ENCODE assay signal across 8 cellular contexts in genomic region chr4:105637409-105638258, GRCh38.
A peak's percentile ranks its signal among the peaks of the same experiment; 100 is the strongest.
DNase-seq lines count a peak whose midpoint lies in the region; ATAC-seq, FAIRE-seq and TF ChIP-seq lines count a peak whose summit lies in the region.
"Had no signal": no experiment of that assay in that cellular context is flagged by ENCODE, and none has a peak within 500 bp of the region (broad histone marks: within the 10 kb centered on the region; RNA-seq: fewer than 3 reads in every experiment).

No MANE protein-coding gene starts in this region.

- no peaks in the 10 kb centered on the region for H3K27me3 Mint-ChIP-seq in astrocyte (ENCODE audit: low read depth, unreplicated experiment)

- no peak for TF ChIP-seq CTCF in astrocyte (IDR thresholded peaks at IDR 0.05; ENCODE audit: insufficient read depth, low read depth, low read length)
- no peak for TF ChIP-seq CTCF in liver (IDR thresholded peaks at IDR 0.05; ENCODE audit: low read depth, low read length, missing input control)

- no peak overlapping the region for H2AFZ ChIP-seq in astrocyte (ENCODE audit: low read depth, low read length)

- no peak overlapping the region for H3K9ac ChIP-seq in astrocyte (ENCODE audit: low read length)
- H3K9ac ChIP-seq in liver (ENCODE audit: low read depth in 1 of 2, low read length in 2 of 2) = no peak overlapping the region

- TF ChIP-seq RAD21 in liver (IDR thresholded peaks at IDR 0.05) = no peak

- H3K27ac ChIP-seq in astrocyte (ENCODE audit: low read depth, low read length) (no peak overlapping the region), liver (ENCODE audit: low read depth in 1 of 2, low read length in 2 of 2) (no peak overlapping the region)

- peaks cover 8% of the 10 kb centered on the region for H3K4me1 Mint-ChIP-seq in astrocyte (ENCODE audit: low read depth, unreplicated experiment)

- H3K27ac Mint-ChIP-seq in astrocyte (ENCODE audit: unreplicated experiment) = no peak overlapping the region
- H3K27ac Mint-ChIP-seq: T-helper 1 cell treated with Interleukin-12 subunit alpha and Interleukin-12 subunit beta and Interleukin-4 antibody, amounts not matched to agents 30 μg/mL and 1 μg/mL, for 36 hours had no signal

- no peaks in the 10 kb centered on the region for H3K27me3 ChIP-seq in astrocyte (ENCODE audit: insufficient read depth, low read length)
- H3K27me3 ChIP-seq in liver (ENCODE audit: control insufficient read depth in 4 of 4, insufficient read depth in 4 of 4, low read length in 3 of 4) = no peaks in the 10 kb centered on the region

- H3K4me1 ChIP-seq in astrocyte (ENCODE audit: insufficient read depth, low read length) (peaks cover 3% of the 10 kb centered on the region), liver (ENCODE audit: control insufficient read depth in 4 of 4, insufficient read depth in 4 of 4, low read length in 3 of 4) (peaks cover 0 to 4% (median under 1%) of the 10 kb centered on the region in 4 donors)

- no peak overlapping the region for H3K4me2 ChIP-seq in astrocyte (ENCODE audit: low read length)

- no peaks in the 10 kb centered on the region for H4K20me1 ChIP-seq in astrocyte (ENCODE audit: insufficient read depth, low read length)

- H3K79me2 ChIP-seq in astrocyte (ENCODE audit: insufficient read depth, low read length) = no peaks in the 10 kb centered on the region

- H3K36me3 ChIP-seq in astrocyte (ENCODE audit: insufficient read depth, low read length) (no peaks in the 10 kb centered on the region), liver (ENCODE audit: control insufficient read depth in 4 of 4, insufficient read depth in 3 of 4, low read depth in 1 of 4, low read length in 3 of 4) (no peaks in the 10 kb centered on the region)

- H3K9me3 ChIP-seq in astrocyte (ENCODE audit: insufficient read depth, low read depth, low read length) (no peaks in the 10 kb centered on the region), liver (ENCODE audit: control insufficient read depth in 4 of 4, low read length in 3 of 4) (no peaks in the 10 kb centered on the region)

- no peak overlapping the region for H3K4me3 Mint-ChIP-seq in astrocyte (ENCODE audit: unreplicated experiment)
- H3K4me3 Mint-ChIP-seq: T-helper 1 cell treated with Interleukin-12 subunit alpha and Interleukin-12 subunit beta and Interleukin-4 antibody, amounts not matched to agents 30 μg/mL and 1 μg/mL, for 36 hours had no signal

- H3K36me3 Mint-ChIP-seq in astrocyte (ENCODE audit: low read depth, unreplicated experiment) = no peaks in the 10 kb centered on the region

- FAIRE-seq in astrocyte (lab: Jason Lieb, UNC) = no peak

- H3K9me3 Mint-ChIP-seq in astrocyte (ENCODE audit: unreplicated experiment) = no peaks in the 10 kb centered on the region
- H3K9me3 Mint-ChIP-seq: T-helper 1 cell treated with Interleukin-12 subunit alpha and Interleukin-12 subunit beta and Interleukin-4 antibody, amounts not matched to agents 30 μg/mL and 1 μg/mL, for 36 hours had no signal

- DNase-seq in NCI-H1436 treated with DMSO at 0.1 percent for 48 hours (lab: John Stamatoyannopoulos, UW) (peak; percentile 2), astrocyte (ENCODE audit: low read depth) (peak; percentile 15), NCI-H2171 (lab: John Stamatoyannopoulos, UW) (no peak)
- no peak for DNase-seq in effector CD8-positive, alpha-beta T cell (lab: John Stamatoyannopoulos, UW)

- 60% methylated on average over 5 of the region's 5 CpGs for WGBS in liver

- ATAC-seq in GM19025 (IDR thresholded peaks at IDR 0.05; ENCODE audit: low read depth, unreplicated experiment) (peak; percentile 87), HG02840 (IDR thresholded peaks at IDR 0.05; ENCODE audit: low FRiP score, unreplicated experiment) (peak; percentile 88)

- no peak overlapping the region for H3K4me3 ChIP-seq in astrocyte (ENCODE audit: insufficient read depth, low read depth, low read length)
- H3K4me3 ChIP-seq in liver (ENCODE audit: low read depth in 1 of 3, low read length in 3 of 3) = no peak overlapping the region

TF ChIP-seq in liver, 16 proteins besides CTCF, POLR2A, EP300 and RAD21:
- TF ChIP-seq JUND (IDR thresholded peaks at IDR 0.05) = no peak
- TF ChIP-seq HNF4A (conservative IDR thresholded peaks at IDR 0.05) = peak; percentile 16 to 54
- peak; percentile 38 for TF ChIP-seq YY1 (IDR thresholded peaks at IDR 0.05)
- no peak for TF ChIP-seq ZBTB33 (IDR thresholded peaks at IDR 0.05)
- no peak for TF ChIP-seq REST (IDR thresholded peaks at IDR 0.05)
- TF ChIP-seq EGR1 (IDR thresholded peaks at IDR 0.05; ENCODE audit: low read depth in 2 of 2) = no peak
- TF ChIP-seq FOXA2 (IDR thresholded peaks at IDR 0.05) = no peak
- no peak for TF ChIP-seq GABPA (IDR thresholded peaks at IDR 0.05 in 1 of 2, conservative IDR thresholded peaks at IDR 0.05 in 1 of 2)
- TF ChIP-seq RXRA (IDR thresholded peaks at IDR 0.05) = no peak
- TF ChIP-seq FOXA1 (IDR thresholded peaks at IDR 0.05) = no peak
- TF ChIP-seq ATF3 (IDR thresholded peaks at IDR 0.05) = no peak
- TF ChIP-seq MAX (IDR thresholded peaks at IDR 0.05) = peak; percentile 9
- TF ChIP-seq SP1 (IDR thresholded peaks at IDR 0.05) = no peak
- no peak for TF ChIP-seq TAF1 (conservative IDR thresholded peaks at IDR 0.05)
- no peak for TF ChIP-seq HNF4G (IDR thresholded peaks at IDR 0.05)
- TF ChIP-seq NR2F2 (IDR thresholded peaks at IDR 0.05) = no peak

Comparison
In these comparisons a context has a peak if more than half of its experiments do, and no peak if none do; other contexts are left out.
1. DNase-seq: peak in NCI-H1436 treated with DMSO at 0.1 percent for 48 hours (single experiment) and astrocyte (single experiment); none in NCI-H2171 (single experiment) and effector CD8-positive, alpha-beta T cell (single experiment).